Comparison of ENCODE assay signal across 1 cellular context in genomic region chr22:29553391-29554224, GRCh38.
TF ChIP-seq lines count a peak whose summit lies in the region.

Gene THOC5 (minus strand): TSS chr22:29553757. CDS start chr22:29549147, 4,610 bp downstream.

TF ChIP-seq in SK-N-SH, 30 proteins besides CTCF, POLR2A, EP300 and RAD21 (continued from another document):
- no peak for TF ChIP-seq EZH2phosphoT487 (IDR thresholded peaks at IDR 0.05; ENCODE audit: borderline replicate concordance, low read depth)
- no peak; the same call in 1 of the 2 replicates for TF ChIP-seq REST (IDR thresholded peaks at IDR 0.05; ENCODE audit: low read depth, low read length)
- TF ChIP-seq SMC3 (IDR thresholded peaks at IDR 0.05; ENCODE audit: low read depth, low read length), result no peak; the same call in 1 of the 2 replicates
- peak; percentile 88; the same call in 1 of the 2 replicates for TF ChIP-seq SIN3A (IDR thresholded peaks at IDR 0.05; ENCODE audit: borderline replicate concordance, low read depth, low read length)
- TF ChIP-seq MXI1 (IDR thresholded peaks at IDR 0.05; ENCODE audit: low read depth, low read length), result peak; percentile 98
- peak; percentile 54; the same call in 1 of the 2 replicates for TF ChIP-seq GATA2 (CRISPR knock-in tag; IDR thresholded peaks at IDR 0.05)
